10 cellular contexts compared by ENCODE assay signal in genomic region chr12:96192926-96193573, GRCh38. TPM values are rescaled to one million over a fixed set of nuclear protein-coding genes. Genes with fewer than 3 reads are reported as not detected.
DNase-seq lines count a peak whose midpoint lies in the region; ATAC-seq and TF ChIP-seq lines count a peak whose summit lies in the region.
"Had no signal": no experiment of that assay in that cellular context is flagged by ENCODE, and none has a peak within 500 bp of the region (broad histone marks: within the 10 kb centered on the region; RNA-seq: fewer than 3 reads in every experiment).

No MANE protein-coding gene starts in this region.

- TF ChIP-seq CTCF in VCaP (conservative IDR thresholded peaks at IDR 0.05), result no peak

- H3K27me3 ChIP-seq in iPS-20b (ENCODE audit: insufficient read depth, low read length), result peaks cover 44% of the 10 kb centered on the region

- H3K27me3 Mint-ChIP-seq in activated CD8-positive, alpha-beta memory T cell treated with anti-CD3 and anti-CD28 coated beads, Interleukin-2, amount 10 ng/mL, durations not matched to agents 7 days and 5 days, result peaks cover 2% of the 10 kb centered on the region
- H3K27me3 Mint-ChIP-seq in stimulated activated naive B cell treated with anti-CD40 and anti-IgM and Interleukin-4, amounts not matched to agents 10 μg/mL and 1 μg/mL and 100 μg/mL, for 72 hours, result no peaks in the 10 kb centered on the region

- no peaks in the 10 kb centered on the region for H3K9me3 Mint-ChIP-seq in activated CD8-positive, alpha-beta memory T cell treated with anti-CD3 and anti-CD28 coated beads, Interleukin-2, amount 10 ng/mL, durations not matched to agents 7 days and 5 days (ENCODE audit: low read depth)
- peaks cover 0 to 2% of the 10 kb centered on the region in 2 donors for H3K9me3 Mint-ChIP-seq in stimulated activated naive B cell treated with anti-CD40 and anti-IgM and Interleukin-4, amounts not matched to agents 10 μg/mL and 1 μg/mL and 100 μg/mL, for 72 hours

- ATAC-seq in activated CD8-positive, alpha-beta memory T cell treated with anti-CD3 and anti-CD28 coated beads, Interleukin-2, amount 10 ng/mL, durations not matched to agents 7 days and 5 days, result no peak
- no peak for ATAC-seq in stimulated activated naive B cell treated with anti-CD40 and anti-IgM and Interleukin-4, amounts not matched to agents 10 μg/mL and 1 μg/mL and 100 μg/mL, for 72 hours (replicated peaks)
- no peak for ATAC-seq in HG03097 (IDR thresholded peaks at IDR 0.05; ENCODE audit: low FRiP score, unreplicated experiment)

- DNase-seq in activated CD8-positive, alpha-beta memory T cell treated with anti-CD3 and anti-CD28 coated beads, Interleukin-2, amount 10 ng/mL, durations not matched to agents 7 days and 5 days, result no peak
- no peak for DNase-seq in activated CD8-positive, alpha-beta memory T cell treated with anti-CD3 and anti-CD28 coated beads, Interleukin-2, amount 50 U/mL, for 4 hours
- DNase-seq in stimulated activated naive B cell treated with anti-CD40 and anti-IgM and Interleukin-4, amounts not matched to agents 10 μg/mL and 1 μg/mL and 100 μg/mL, for 72 hours, result no peak
- DNase-seq in ureter (ENCODE audit: low spot score) (no peak), superior temporal gyrus (ENCODE audit: extremely low spot score) (no peak)
- DNase-seq: cortex of kidney, NCI-H2029 treated with DMSO at 0.1 percent for 48 hours had no signal

- H3K27ac ChIP-seq in VCaP (peak overlapping the region; percentile 85), iPS-20b (ENCODE audit: low read length) (no peak overlapping the region)

- H3K36me3 Mint-ChIP-seq in activated CD8-positive, alpha-beta memory T cell treated with anti-CD3 and anti-CD28 coated beads, Interleukin-2, amount 10 ng/mL, durations not matched to agents 7 days and 5 days, result peaks cover 2% of the 10 kb centered on the region
- peaks cover 0 to 4% of the 10 kb centered on the region in 2 donors for H3K36me3 Mint-ChIP-seq in stimulated activated naive B cell treated with anti-CD40 and anti-IgM and Interleukin-4, amounts not matched to agents 10 μg/mL and 1 μg/mL and 100 μg/mL, for 72 hours

- no peaks in the 10 kb centered on the region; the same call in 1 of the 2 replicates for H3K4me1 ChIP-seq in iPS-20b (ENCODE audit: insufficient read depth, low read length)

- no peaks in the 10 kb centered on the region for H3K9me3 ChIP-seq in iPS-20b (ENCODE audit: insufficient read depth, low read depth, low read length)

- CTCF ChIA-PET in activated CD8-positive, alpha-beta memory T cell treated with anti-CD3 and anti-CD28 coated beads, Interleukin-2, amount 10 ng/mL, durations not matched to agents 7 days and 5 days (lab: Charles Lee), result interaction anchor here (1.1 kb wide), 1 partner anchor 22 kb away, joined by 4 read pairs; no protein-coding TSS in a partner anchor

- no peak overlapping the region for H3K9ac ChIP-seq in iPS-20b (ENCODE audit: low read depth, low read length)

- no peaks in the 10 kb centered on the region for H3K36me3 ChIP-seq in iPS-20b (ENCODE audit: insufficient read depth, low read depth, low read length)

- H3K4me1 Mint-ChIP-seq in activated CD8-positive, alpha-beta memory T cell treated with anti-CD3 and anti-CD28 coated beads, Interleukin-2, amount 10 ng/mL, durations not matched to agents 7 days and 5 days, result peaks cover 32% of the 10 kb centered on the region
- peaks cover 24 to 63% of the 10 kb centered on the region in 2 donors for H3K4me1 Mint-ChIP-seq in stimulated activated naive B cell treated with anti-CD40 and anti-IgM and Interleukin-4, amounts not matched to agents 10 μg/mL and 1 μg/mL and 100 μg/mL, for 72 hours

- H3K4me3 ChIP-seq in iPS-20b (ENCODE audit: low read length), result peak overlapping the region; percentile 80; the same call in 1 of the 2 replicates

- peak overlapping the region; percentile 67 for H3K4me3 Mint-ChIP-seq in activated CD8-positive, alpha-beta memory T cell treated with anti-CD3 and anti-CD28 coated beads, Interleukin-2, amount 10 ng/mL, durations not matched to agents 7 days and 5 days
- H3K4me3 Mint-ChIP-seq in stimulated activated naive B cell treated with anti-CD40 and anti-IgM and Interleukin-4, amounts not matched to agents 10 μg/mL and 1 μg/mL and 100 μg/mL, for 72 hours, result peak overlapping the region; percentile 74 to 79

- peak overlapping the region; percentile 46 for H3K27ac Mint-ChIP-seq in activated CD8-positive, alpha-beta memory T cell treated with anti-CD3 and anti-CD28 coated beads, Interleukin-2, amount 10 ng/mL, durations not matched to agents 7 days and 5 days
- H3K27ac Mint-ChIP-seq in stimulated activated naive B cell treated with anti-CD40 and anti-IgM and Interleukin-4, amounts not matched to agents 10 μg/mL and 1 μg/mL and 100 μg/mL, for 72 hours, result peak overlapping the region; percentile 53

RNA-seq across cellular contexts. Expression of gene ELK3, which starts 1.1 kb away (rescaled TPM):
- total RNA-seq in activated CD8-positive, alpha-beta memory T cell treated with anti-CD3 and anti-CD28 coated beads, Interleukin-2, amount 10 ng/mL, durations not matched to agents 7 days and 5 days, result 10 to 100 TPM; 16.1 to 17.1 TPM
- total RNA-seq in ureter, result 41.7 TPM
